In the genomic region with DNA sequence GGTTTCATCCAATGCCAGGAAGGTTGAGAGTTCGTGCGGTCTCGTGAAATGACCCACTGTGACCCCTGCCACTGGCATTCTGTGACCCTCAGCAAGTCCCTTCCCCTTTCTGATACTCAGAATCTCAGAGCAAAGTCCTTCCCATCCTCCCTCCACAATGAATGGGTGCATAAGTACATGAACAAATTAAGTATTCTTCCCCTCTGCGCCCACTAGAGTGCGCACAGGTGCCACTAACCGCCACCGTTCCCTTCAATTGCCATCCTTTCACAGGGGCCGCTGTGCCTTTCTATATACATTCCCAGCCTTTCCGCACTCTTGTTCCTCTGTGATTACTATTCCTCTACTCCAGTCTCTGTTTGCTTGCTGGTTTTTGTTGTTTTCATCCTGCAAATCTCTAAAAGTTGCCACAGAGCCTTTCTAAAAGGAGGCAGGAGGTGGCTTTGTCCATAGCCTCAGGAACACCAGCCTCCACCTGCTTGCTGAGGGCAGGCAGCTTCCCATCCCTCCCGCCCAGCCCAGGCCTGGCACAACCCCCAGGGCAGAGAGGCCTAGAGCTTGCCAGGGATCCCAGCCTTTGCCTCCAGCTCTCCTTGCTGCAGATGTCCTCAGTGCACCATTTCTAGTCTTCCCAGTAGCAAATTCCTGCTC, we compare ENCODE assay signal across 8 cellular contexts. TPM values are rescaled to one million over a fixed set of nuclear protein-coding genes. Genes with fewer than 3 reads are reported as not detected.
DNase-seq lines count a peak whose midpoint lies in the region; ATAC-seq and TF ChIP-seq lines count a peak whose summit lies in the region.

No MANE protein-coding gene starts in this region.

- H2AFZ ChIP-seq in KMS-11 (ENCODE audit: low read depth) = peak overlapping the region; percentile 34

- H3K4me1 ChIP-seq in KMS-11 (ENCODE audit: low read depth, poor library complexity, severe bottlenecking) = no peaks in the 10 kb centered on the region
- H3K4me1 ChIP-seq in Panc1 (ENCODE audit: control insufficient read depth, insufficient read depth, low read length) = no peaks in the 10 kb centered on the region

- ATAC-seq in Panc1 = peak; percentile 95
- ATAC-seq in activated T-cell treated with anti-CD3 and anti-CD28 coated beads, Interleukin-2, amount 50 U/mL, for 72 hours (replicated peaks in 1 of 2) = peak; percentile 86 to 91
- no peak for ATAC-seq in GM19035 (IDR thresholded peaks at IDR 0.05; ENCODE audit: unreplicated experiment)

- CTCF ChIA-PET in Panc1 (lab: Charles Lee) = no interaction called here

- TF ChIP-seq CTCF in KMS-11 (conservative IDR thresholded peaks at IDR 0.05; ENCODE audit: low read depth, low read length) (peak; percentile 86), Panc1 (IDR thresholded peaks at IDR 0.05) (peak; percentile 87), fibroblast of pulmonary artery (IDR thresholded peaks at IDR 0.05; ENCODE audit: low read length, missing control alignments) (peak; percentile 86), neural crest cell (conservative IDR thresholded peaks at IDR 0.05) (peak; percentile 89)

- H3K79me2 ChIP-seq in KMS-11 (ENCODE audit: insufficient read depth, low read depth) = no peaks in the 10 kb centered on the region

- H3K27me3 ChIP-seq in KMS-11 (ENCODE audit: insufficient read depth, low read depth) (no peaks in the 10 kb centered on the region), Panc1 (ENCODE audit: control insufficient read depth, insufficient read depth, low read length) (no peaks in the 10 kb centered on the region)

- no peaks in the 10 kb centered on the region for H3K36me3 Mint-ChIP-seq in activated T-cell treated with anti-CD3 and anti-CD28 coated beads, Interleukin-2, amount 50 U/mL, for 72 hours (ENCODE audit: insufficient read depth in 2 of 2)
- no peaks in the 10 kb centered on the region for H3K36me3 Mint-ChIP-seq in neural crest cell (ENCODE audit: low read depth)

- POLR2A ChIA-PET in Panc1 (lab: Charles Lee) = no interaction called here

- no peaks in the 10 kb centered on the region for H3K9me3 ChIP-seq in Panc1 (ENCODE audit: control insufficient read depth, insufficient read depth, low read depth, low read length)

- no peaks in the 10 kb centered on the region for H4K20me1 ChIP-seq in KMS-11 (ENCODE audit: insufficient read depth)

- no peak overlapping the region for H3K4me3 ChIP-seq in KMS-11 (IDR thresholded peaks at IDR 0.05; ENCODE audit: insufficient read depth, low read depth, low read length)
- H3K4me3 ChIP-seq in Panc1 (ENCODE audit: low read depth in 2 of 2, low read length in 2 of 2) = no peak overlapping the region
- no peak overlapping the region for H3K4me3 ChIP-seq in fibroblast of pulmonary artery (replicated peaks; ENCODE audit: low read depth, low read length)

- no TSS peak for BruUV-seq in Panc1 (replicated peaks; lab: Mats Ljungman, UMichigan)

- H3K27ac ChIP-seq in KMS-11 (no peak overlapping the region), Panc1 (ENCODE audit: low read length) (no peak overlapping the region), substantia nigra (ENCODE audit: low read depth, low read length, poor library complexity, severe bottlenecking) (no peak overlapping the region)

- peak; percentile 82 for DNase-seq in GM03348 (ENCODE audit: low spot score)
- peak; percentile 39 for DNase-seq in Panc1 (ENCODE audit: low read depth, low spot score)
- DNase-seq in activated T-cell treated with anti-CD3 and anti-CD28 coated beads, Interleukin-2, amount 50 U/mL, for 72 hours = peak; percentile 63 to 67
- DNase-seq in fibroblast of pulmonary artery (ENCODE audit: low read depth) = peak; percentile 81
- DNase-seq in neural crest cell (ENCODE audit: low read depth, low spot score) = peak; percentile 71
- DNase-seq in substantia nigra (lab: John Stamatoyannopoulos, UW) = peak in 34 of 49 donors; percentile 7 to 76 (median 40)

- H3K27ac Mint-ChIP-seq in activated T-cell treated with anti-CD3 and anti-CD28 coated beads, Interleukin-2, amount 50 U/mL, for 72 hours = no peak overlapping the region
- H3K27ac Mint-ChIP-seq in neural crest cell (ENCODE audit: unreplicated experiment) = no peak overlapping the region

- no peak overlapping the region for H3K4me3 Mint-ChIP-seq in activated T-cell treated with anti-CD3 and anti-CD28 coated beads, Interleukin-2, amount 50 U/mL, for 72 hours
- H3K4me3 Mint-ChIP-seq in neural crest cell = peak overlapping the region; percentile 28

- H3K9me3 Mint-ChIP-seq in activated T-cell treated with anti-CD3 and anti-CD28 coated beads, Interleukin-2, amount 50 U/mL, for 72 hours = no peaks in the 10 kb centered on the region
- H3K9me3 Mint-ChIP-seq in neural crest cell = no peaks in the 10 kb centered on the region

- H3K9ac ChIP-seq in KMS-11 = no peak overlapping the region

- H3K4me2 ChIP-seq in KMS-11 = peak overlapping the region; percentile 25; the same call in 1 of the 2 replicates

- H3K36me3 ChIP-seq in KMS-11 (ENCODE audit: insufficient read depth) (no peaks in the 10 kb centered on the region), Panc1 (ENCODE audit: control insufficient read depth, insufficient read depth, low read length) (no peaks in the 10 kb centered on the region)

- in situ Hi-C loops in Panc1 (cut with HindIII; ENCODE audit: low pct_unique_long_range_greater_than_20kb, low sequenced_read_pairs) = no loop called here

- peaks cover 11% of the 10 kb centered on the region for H3K4me1 Mint-ChIP-seq in activated T-cell treated with anti-CD3 and anti-CD28 coated beads, Interleukin-2, amount 50 U/mL, for 72 hours (ENCODE audit: low read depth)
- peaks cover 6% of the 10 kb centered on the region for H3K4me1 Mint-ChIP-seq in neural crest cell

- H3K27me3 Mint-ChIP-seq in activated T-cell treated with anti-CD3 and anti-CD28 coated beads, Interleukin-2, amount 50 U/mL, for 72 hours (ENCODE audit: low read depth) = no peaks in the 10 kb centered on the region
- no peaks in the 10 kb centered on the region for H3K27me3 Mint-ChIP-seq in neural crest cell (ENCODE audit: low read depth)

- intact Hi-C loops in Panc1 (cut with micrococcal nuclease; ENCODE audit: unreplicated experiment) = loop anchor here (5.0 kb wide), 1 partner anchor 127 kb away; no protein-coding TSS in a partner anchor

RNA-seq across cellular contexts. Expression of a gene that starts 6.7 kb away (rescaled TPM):
- 48.6 TPM for total RNA-seq in Panc1 (2021; ENCODE audit: unreplicated experiment)
- polyA plus RNA-seq in Panc1 (2012; ENCODE audit: insufficient read length) = 52.9 TPM
- 10 to 100 TPM; 57.9 to 59.8 TPM for total RNA-seq in activated T-cell treated with anti-CD3 and anti-CD28 coated beads, Interleukin-2, amount 50 U/mL, for 72 hours
- 56.7 and 58.4 TPM in 2 replicates for total RNA-seq in neural crest cell

RNA-seq across cellular contexts. Expression of a gene that starts 43.3 kb away (rescaled TPM):
- total RNA-seq in Panc1 (2021; ENCODE audit: unreplicated experiment) = not detected
- polyA plus RNA-seq in Panc1 (2012; ENCODE audit: insufficient read length) = not detected
- not detected for total RNA-seq in activated T-cell treated with anti-CD3 and anti-CD28 coated beads, Interleukin-2, amount 50 U/mL, for 72 hours
- not detected in 2 replicates for total RNA-seq in neural crest cell
